Comparison of ENCODE assay signal across 26 cellular contexts in genomic region chr3:8491750-8492149, GRCh38. TPM values are rescaled to one million over a fixed set of nuclear protein-coding genes. Genes with fewer than 3 reads are reported as not detected.
DNase-seq lines count a peak whose midpoint lies in the region; ATAC-seq, FAIRE-seq and TF ChIP-seq lines count a peak whose summit lies in the region.
"Had no signal": no experiment of that assay in that cellular context is flagged by ENCODE, and none has a peak within 500 bp of the region (broad histone marks: within the 10 kb centered on the region; RNA-seq: fewer than 3 reads in every experiment).

No MANE protein-coding gene starts in this region.

- TF ChIP-seq CTCF in Caco-2 (IDR thresholded peaks at IDR 0.05; ENCODE audit: insufficient read depth in 1 of 2, low read depth in 1 of 2, low read length in 1 of 2, severe bottlenecking in 1 of 2, unreplicated experiment in 1 of 2) (no peak), ascending aorta (IDR thresholded peaks at IDR 0.05) (no peak), psoas muscle (IDR thresholded peaks at IDR 0.05) (no peak)

- no TSS peak for BruUV-seq in Caco-2 (replicated peaks; lab: Mats Ljungman, UMichigan)

- peak overlapping the region; percentile 82 for H3K27ac Mint-ChIP-seq in Caco-2 (ENCODE audit: unreplicated experiment)
- H3K27ac Mint-ChIP-seq: activated CD4-positive, alpha-beta memory T cell treated with anti-CD3 and anti-CD28 coated beads for 36 hours had no signal

- H3K4me3 Mint-ChIP-seq in Caco-2 (ENCODE audit: unreplicated experiment), result no peak overlapping the region
- H3K4me3 Mint-ChIP-seq: activated CD4-positive, alpha-beta memory T cell treated with anti-CD3 and anti-CD28 coated beads for 36 hours; nephron progenitor cell had no signal

- WGBS in right cardiac atrium, result 59% methylated on average over 5 of the region's 5 CpGs
- 66 to 71% (median 68%) methylated on average over 5 of the region's 5 CpGs for WGBS in psoas muscle, 3 donors

- FAIRE-seq in HTR-8/SVneo (lab: Jason Lieb, UNC), result no peak
- FAIRE-seq: bronchial epithelial cell, keratinocyte, RCC 7860 had no signal

- H3K36me3 ChIP-seq in Caco-2 (ENCODE audit: control insufficient read depth, insufficient read depth, low read length) (no peaks in the 10 kb centered on the region), ascending aorta (no peaks in the 10 kb centered on the region), psoas muscle (ENCODE audit: insufficient read depth in 1 of 2, low read depth in 1 of 2) (no peaks in the 10 kb centered on the region)

- H3K9me3 Mint-ChIP-seq in Caco-2 (ENCODE audit: unreplicated experiment), result no peaks in the 10 kb centered on the region
- H3K9me3 Mint-ChIP-seq: activated CD4-positive, alpha-beta memory T cell treated with anti-CD3 and anti-CD28 coated beads for 36 hours had no signal

- H3K36me3 Mint-ChIP-seq in Caco-2 (ENCODE audit: insufficient read depth, unreplicated experiment), result peaks cover 6% of the 10 kb centered on the region
- H3K36me3 Mint-ChIP-seq: activated CD4-positive, alpha-beta memory T cell treated with anti-CD3 and anti-CD28 coated beads for 36 hours had no signal

- H3K27me3 ChIP-seq in Caco-2 (replicated peaks; ENCODE audit: control insufficient read depth, insufficient read depth, low read length), result no peaks in the 10 kb centered on the region
- H3K27me3 ChIP-seq in ascending aorta, result no peaks in the 10 kb centered on the region
- no peaks in the 10 kb centered on the region for H3K27me3 ChIP-seq in right cardiac atrium (ENCODE audit: control insufficient read depth, insufficient read depth)
- H3K27me3 ChIP-seq in psoas muscle (ENCODE audit: insufficient read depth in 3 of 3, low read length in 2 of 3), result no peaks in the 10 kb centered on the region

- peaks cover 44% of the 10 kb centered on the region for H3K4me1 Mint-ChIP-seq in Caco-2 (ENCODE audit: low read depth, unreplicated experiment)

- DNase-seq in Caco-2 (no peak), ascending aorta (ENCODE audit: low spot score in 2 of 2) (no peak), right cardiac atrium (peak; percentile 66 to 83 (median 76)), psoas muscle (peak; percentile 53 to 66), HTR-8/SVneo (ENCODE audit: insufficient read length, low spot score) (no peak), NCI-H1105 treated with DMSO at 0.1 percent for 48 hours (lab: John Stamatoyannopoulos, UW) (no peak), DMS 273 (lab: John Stamatoyannopoulos, UW; ENCODE audit: unreplicated experiment) (no peak)
- DNase-seq: activated CD4-positive, alpha-beta memory T cell treated with anti-CD3 and anti-CD28 coated beads for 36 hours; activated CD4-positive, CD25-positive, alpha-beta regulatory T cell; activated gamma-delta T cell; activated T-cell treated with anti-CD3 and anti-CD28 coated beads for 4 hours; dermis blood vessel endothelial cell; DMS53; foreskin fibroblast; GOT3; NCI-H1092 treated with DMSO at 0.1 percent for 48 hours; NCI-H2029 treated with DMSO at 0.1 percent for 48 hours; nephron progenitor cell; stimulated activated CD4-positive, alpha-beta T cell treated with anti-CD3 and anti-CD28 coated beads, Interleukin-12 subunit alpha, Interleukin-12 subunit beta, amount 100 ng/mL, for 4 hours; stimulated activated CD8-positive, alpha-beta memory T cell treated with anti-CD3 and anti-CD28 coated beads, Interleukin-4, amount 100 ng/mL, for 48 hours had no signal

- no peaks in the 10 kb centered on the region for H3K27me3 Mint-ChIP-seq in Caco-2 (ENCODE audit: insufficient read depth, unreplicated experiment)

- H3K9me3 ChIP-seq in Caco-2, result no peaks in the 10 kb centered on the region
- H3K9me3 ChIP-seq in ascending aorta, result no peaks in the 10 kb centered on the region
- H3K9me3 ChIP-seq in right cardiac atrium (ENCODE audit: control insufficient read depth, low read length), result no peaks in the 10 kb centered on the region
- H3K9me3 ChIP-seq in psoas muscle, result no peaks in the 10 kb centered on the region

- H3K4me1 ChIP-seq in Caco-2, result peaks cover 68% of the 10 kb centered on the region
- peaks cover 8 to 40% of the 10 kb centered on the region in 2 donors for H3K4me1 ChIP-seq in ascending aorta
- H3K4me1 ChIP-seq in right cardiac atrium (ENCODE audit: control insufficient read depth, insufficient read depth, low read length), result peaks cover 6% of the 10 kb centered on the region
- H3K4me1 ChIP-seq in psoas muscle, result peaks cover 52% of the 10 kb centered on the region

- H3K4me3 ChIP-seq in Caco-2 (ENCODE audit: low read depth, low read length), result no peak overlapping the region
- no peak overlapping the region for H3K4me3 ChIP-seq in ascending aorta
- no peak overlapping the region for H3K4me3 ChIP-seq in right cardiac atrium (ENCODE audit: low read length)
- no peak overlapping the region for H3K4me3 ChIP-seq in psoas muscle
- H3K4me3 ChIP-seq: SK-N-MC had no signal

- POLR2A ChIA-PET in Caco-2 (lab: Charles Lee), result no interaction called here

- ATAC-seq in right cardiac atrium, result peak; percentile 48 to 69
- no peak for ATAC-seq in psoas muscle
- ATAC-seq in GM21786 (IDR thresholded peaks at IDR 0.05; ENCODE audit: unreplicated experiment), result no peak

- H3K27ac ChIP-seq in ascending aorta (peak overlapping the region; percentile 86 to 94), right cardiac atrium (ENCODE audit: low read length) (no peak overlapping the region), psoas muscle (no peak overlapping the region)
- H3K27ac ChIP-seq: C4-2B, SK-N-MC had no signal

- CTCF ChIA-PET in Caco-2 (lab: Charles Lee), result interaction anchor here (0.9 kb wide), 1 partner anchor 10 kb away, joined by 3 read pairs; the partner anchor contains the start of gene LMCD1

- intact Hi-C loops in Caco-2 (cut with micrococcal nuclease; ENCODE audit: unreplicated experiment) (no loop called here), ascending aorta (cut with DNase I) (no loop called here), right cardiac atrium (cut with DNase I) (loop anchor here in 1 of 4 donors (10.0 kb wide), 1 partner anchor 47 kb away; no protein-coding TSS in a partner anchor), psoas muscle (cut with DNase I) (no loop called here)

RNA-seq across cellular contexts. Expression of gene LMCD1, which starts 9.9 kb away (rescaled TPM):
- total RNA-seq in Caco-2 (2022), result 23.9 and 24.7 TPM in 2 replicates
- 634 TPM for total RNA-seq in ascending aorta
- total RNA-seq in right cardiac atrium, result 10 to 100 TPM; 45.6 to 57.8 (median 55.4) TPM
- polyA plus RNA-seq in right cardiac atrium, result 43.4 TPM
- 1,000 to 10,000 TPM in 1 of 4 donors, 100 to 1,000 TPM in 3; 340 to 1,074 (median 476) TPM for total RNA-seq in psoas muscle
- 1,000 to 10,000 TPM in 1 of 3 donors, 100 to 1,000 TPM in 1, 10 to 100 TPM in 1; 83.0 to 1,120 (median 129) TPM for polyA plus RNA-seq in psoas muscle

Comparison
In these comparisons a context has a peak if more than half of its experiments do, and no peak if none do; other contexts are left out.
1. DNase-seq: peak in right cardiac atrium (3 of 3) and psoas muscle (2 of 2); none in Caco-2 (0 of 2), ascending aorta (0 of 2), HTR-8/SVneo (single experiment), NCI-H1105 treated with DMSO at 0.1 percent for 48 hours (single experiment) and DMS 273 (single experiment).
2. H3K27ac ChIP-seq: peak in ascending aorta (2 of 2); none in right cardiac atrium (single experiment) and psoas muscle (single experiment).
3. ATAC-seq: peak in right cardiac atrium (2 of 2); none in psoas muscle (0 of 4) and GM21786 (single experiment).
4. RNA of gene LMCD1, which starts 9.9 kb away (total RNA-seq): 634 TPM in ascending aorta (single experiment) and 340 to 1,074 TPM in psoas muscle; 45.6 to 57.8 TPM in right cardiac atrium and 23.9 to 24.7 TPM in Caco-2; every median in the first group is over 4 times any median in the second.